Comparison of ENCODE assay signal across 12 cellular contexts in genomic region chr20:17648306-17648646, GRCh38. TPM values are rescaled to one million over a fixed set of nuclear protein-coding genes. Genes with fewer than 3 reads are reported as not detected.
DNase-seq lines count a peak whose midpoint lies in the region; ATAC-seq and TF ChIP-seq lines count a peak whose summit lies in the region.
"Had no signal": no experiment of that assay in that cellular context is flagged by ENCODE, and none has a peak within 500 bp of the region (broad histone marks: within the 10 kb centered on the region; RNA-seq: fewer than 3 reads in every experiment).

No MANE protein-coding gene starts in this region.

- TF ChIP-seq CTCF in fibroblast of villous mesenchyme (IDR thresholded peaks at IDR 0.05; ENCODE audit: insufficient read depth, low read depth, low read length): no peak
- TF ChIP-seq CTCF in upper lobe of right lung (IDR thresholded peaks at IDR 0.05): no peak

- peak; percentile 6 for DNase-seq in activated CD8-positive, alpha-beta memory T cell treated with anti-CD3 and anti-CD28 coated beads, Interleukin-2, amount 50 U/mL, for 4 hours
- no peak for DNase-seq in activated CD8-positive, alpha-beta memory T cell treated with anti-CD3 and anti-CD28 coated beads, Interleukin-2, amount 50 U/mL, for 48 hours
- DNase-seq in fibroblast of villous mesenchyme (ENCODE audit: low read depth) (peak; percentile 45), myocyte (ENCODE audit: low read depth) (peak; percentile 44), upper lobe of right lung (peak; percentile 85), SW 1271 (lab: John Stamatoyannopoulos, UW) (no peak)
- DNase-seq in activated CD4-positive, CD25-positive, alpha-beta regulatory T cell (lab: John Stamatoyannopoulos, UW): no peak
- DNase-seq: activated CD8-positive, alpha-beta memory T cell treated with anti-CD3 and anti-CD28 coated beads, Interleukin-2, amount 10 ng/mL, durations not matched to agents 7 days and 5 days; NCI-H1436 treated with DMSO at 0.1 percent for 48 hours; T-helper 9 cell had no signal

- intact Hi-C loops in upper lobe of right lung (cut with DNase I): no loop called here

- peak; percentile 81 for ATAC-seq in upper lobe of right lung
- no peak for ATAC-seq in HG02840 (IDR thresholded peaks at IDR 0.05; ENCODE audit: low FRiP score, unreplicated experiment)
- ATAC-seq: activated CD8-positive, alpha-beta memory T cell treated with anti-CD3 and anti-CD28 coated beads, Interleukin-2, amount 10 ng/mL, durations not matched to agents 7 days and 5 days had no signal

- H3K4me3 ChIP-seq in fibroblast of villous mesenchyme (ENCODE audit: low read depth, low read length): no peak overlapping the region
- H3K4me3 ChIP-seq in upper lobe of right lung: no peak overlapping the region

- peaks cover under 1% of the 10 kb centered on the region for H3K36me3 ChIP-seq in upper lobe of right lung

- H3K27ac ChIP-seq in upper lobe of right lung: peak overlapping the region; percentile 53

- no peaks in the 10 kb centered on the region for H3K27me3 ChIP-seq in upper lobe of right lung

- peaks cover 65% of the 10 kb centered on the region for H3K4me1 ChIP-seq in upper lobe of right lung

- H3K9me3 ChIP-seq in upper lobe of right lung: no peaks in the 10 kb centered on the region

RNA-seq across cellular contexts. Expression of gene RRBP1, which starts 33.8 kb away (rescaled TPM):
- total RNA-seq in fibroblast of villous mesenchyme (123 and 136 TPM in 2 replicates), myocyte (77.4 and 86.8 TPM in 2 replicates), upper lobe of right lung (166 TPM)
- 135 TPM for polyA plus RNA-seq in myocyte (2012)

RNA-seq across cellular contexts. Expression of gene BANF2, which starts 51.5 kb away (rescaled TPM):
- total RNA-seq in fibroblast of villous mesenchyme (not detected in 2 replicates), myocyte (not detected in 2 replicates), upper lobe of right lung (not detected)
- polyA plus RNA-seq in myocyte (2012): not detected
- total RNA-seq: A673; activated CD8-positive, alpha-beta memory T cell treated with anti-CD3 and anti-CD28 coated beads, Interleukin-2, amount 10 ng/mL, durations not matched to agents 7 days and 5 days had no signal

Comparison
In these comparisons a context has a peak if more than half of its experiments do, and no peak if none do; other contexts are left out.
1. DNase-seq: peak in activated CD8-positive, alpha-beta memory T cell treated with anti-CD3 and anti-CD28 coated beads, Interleukin-2, amount 50 U/mL, for 4 hours (single experiment), fibroblast of villous mesenchyme (single experiment), myocyte (single experiment) and upper lobe of right lung (single experiment); none in activated CD8-positive, alpha-beta memory T cell treated with anti-CD3 and anti-CD28 coated beads, Interleukin-2, amount 50 U/mL, for 48 hours (single experiment), activated CD4-positive, CD25-positive, alpha-beta regulatory T cell (0 of 4) and SW 1271 (0 of 2).